ENCODE assay signal across 8 cellular contexts in the genomic region with DNA sequence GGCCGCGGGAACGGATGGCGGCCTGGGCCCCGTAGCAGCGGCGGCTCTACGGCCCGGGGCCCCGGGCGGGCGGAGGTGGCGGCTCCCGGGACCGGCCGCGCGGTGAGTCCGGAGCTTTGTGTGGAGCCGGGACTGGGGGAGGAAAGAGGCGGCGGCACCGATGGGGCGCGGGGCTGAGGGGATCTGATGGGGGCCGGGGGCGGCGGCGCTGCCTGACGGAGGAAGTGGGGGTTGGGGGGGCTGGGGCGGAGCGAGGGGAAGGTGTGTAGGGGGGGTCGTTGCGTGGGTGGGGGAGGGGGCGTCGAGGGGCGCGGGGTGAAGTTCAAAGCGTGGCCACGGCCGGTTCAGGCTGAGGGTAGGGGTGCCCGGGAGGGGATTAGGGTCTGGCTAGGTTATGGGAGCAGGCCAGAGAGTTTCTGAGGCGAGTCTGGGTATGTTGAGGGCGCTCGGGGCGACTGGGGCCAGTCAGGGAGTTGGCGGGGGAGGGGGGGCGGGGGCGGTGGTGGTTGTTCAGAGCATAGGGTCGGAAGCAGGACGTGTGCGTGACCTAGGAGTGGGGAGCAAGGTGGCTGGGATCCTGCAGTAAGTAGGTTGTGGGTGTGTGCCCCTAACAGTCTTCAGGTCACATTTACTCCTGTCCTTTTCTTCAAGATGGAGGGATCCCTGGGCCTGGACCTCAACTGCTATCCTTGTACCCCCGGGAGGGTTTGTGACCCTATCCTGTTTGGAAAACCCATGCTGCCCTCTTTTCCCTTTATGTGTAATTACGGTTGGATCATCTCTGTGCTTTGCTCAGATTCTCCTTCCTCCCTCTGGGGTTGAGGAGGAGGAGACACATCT. TPM values are rescaled to one million over a fixed set of nuclear protein-coding genes. Genes with fewer than 3 reads are reported as not detected.
A peak's percentile ranks its signal among the peaks of the same experiment; 100 is the strongest.
DNase-seq lines count a peak whose midpoint lies in the region; ATAC-seq, FAIRE-seq and TF ChIP-seq lines count a peak whose summit lies in the region.

No MANE protein-coding gene starts in this region.

- intact Hi-C loops in endothelial cell of umbilical vein (cut with micrococcal nuclease), result loop anchor here (1.0 to 5.0 kb wide), 3 partner anchors 17 to 76 kb away; no protein-coding TSS in a partner anchor

- peak overlapping the region; percentile 91 for H3K4me2 ChIP-seq in endothelial cell of umbilical vein (ENCODE audit: insufficient read depth, low read length)

- TF ChIP-seq CTCF in endothelial cell of umbilical vein (IDR thresholded peaks at IDR 0.05; ENCODE audit: extremely low read depth in 1 of 2, insufficient read depth in 1 of 2, low read depth in 1 of 2, low read length in 2 of 2) (no peak), mesothelial cell of epicardium (IDR thresholded peaks at IDR 0.05; ENCODE audit: unreplicated experiment) (no peak)

- DNase-seq in COLO668 (lab: John Stamatoyannopoulos, UW; ENCODE audit: unreplicated experiment) (peak; percentile 43), H4 (ENCODE audit: low spot score) (peak; percentile 71), NCI-H748 treated with DMSO at 0.1 percent for 48 hours (lab: John Stamatoyannopoulos, UW) (peak; percentile 45), endothelial cell of umbilical vein (ENCODE audit: low read depth, low spot score) (peak; percentile 75), mesothelial cell of epicardium (ENCODE audit: low spot score in 2 of 2, unreplicated experiment in 2 of 2) (peak; percentile 18 to 42)
- peak; percentile 56 for DNase-seq in activated CD8-positive, alpha-beta memory T cell treated with anti-CD3 and anti-CD28 coated beads, Interleukin-2, amount 10 ng/mL, durations not matched to agents 7 days and 5 days
- DNase-seq in stimulated activated naive CD4-positive, alpha-beta T cell treated with Interleukin-2 at 50 U/mL for 16 hours (lab: John Stamatoyannopoulos, UW), result peak; percentile 42

- peaks cover 48% of the 10 kb centered on the region for H3K4me1 Mint-ChIP-seq in activated CD8-positive, alpha-beta memory T cell treated with anti-CD3 and anti-CD28 coated beads, Interleukin-2, amount 10 ng/mL, durations not matched to agents 7 days and 5 days
- peaks cover 76% of the 10 kb centered on the region for H3K4me1 Mint-ChIP-seq in mesothelial cell of epicardium

- no peaks in the 10 kb centered on the region for H3K9me3 Mint-ChIP-seq in activated CD8-positive, alpha-beta memory T cell treated with anti-CD3 and anti-CD28 coated beads, Interleukin-2, amount 10 ng/mL, durations not matched to agents 7 days and 5 days (ENCODE audit: low read depth)
- H3K9me3 Mint-ChIP-seq in mesothelial cell of epicardium, result no peaks in the 10 kb centered on the region

- peak overlapping the region; percentile 64 for H3K9ac ChIP-seq in endothelial cell of umbilical vein (replicated peaks; ENCODE audit: extremely low read depth, insufficient read depth, low read length)

- peak overlapping the region; percentile 59 for H3K27ac ChIP-seq in endothelial cell of umbilical vein (ENCODE audit: insufficient read depth, low read depth, low read length)

- H3K4me3 ChIP-seq in endothelial cell of umbilical vein (replicated peaks in 1 of 3; ENCODE audit: insufficient read depth in 1 of 3, low read depth in 1 of 3, low read length in 3 of 3), result peak overlapping the region; percentile 61 to 93 (median 80)

- H3K4me1 ChIP-seq in endothelial cell of umbilical vein (ENCODE audit: control insufficient read depth, extremely low read depth, insufficient read depth, low read length), result peaks cover 21% of the 10 kb centered on the region

- dilution Hi-C loops in endothelial cell of umbilical vein (cut with MboI; ENCODE audit: extremely low pct_ligation_motif_present, low sequenced_read_pairs), result no loop called here

- peaks cover 50% of the 10 kb centered on the region for H3K79me2 ChIP-seq in endothelial cell of umbilical vein (ENCODE audit: control insufficient read depth, insufficient read depth, low read length)

- CTCF ChIA-PET in activated CD8-positive, alpha-beta memory T cell treated with anti-CD3 and anti-CD28 coated beads, Interleukin-2, amount 10 ng/mL, durations not matched to agents 7 days and 5 days (lab: Charles Lee), result interaction anchor here (0.7 to 1.4 kb wide), 3 partner anchors 30 to 267 kb away, joined by 3 to 6 read pairs (median 3); no protein-coding TSS in a partner anchor
- CTCF ChIA-PET in endothelial cell of umbilical vein (lab: Charles Lee), result interaction anchor here (0.7 to 3.3 kb wide), 10 partner anchors 9 to 267 kb away, joined by 3 to 16 read pairs (median 5); no protein-coding TSS in a partner anchor

- no peak for TF ChIP-seq POLR2A in endothelial cell of umbilical vein (IDR thresholded peaks at IDR 0.05; ENCODE audit: low read depth, low read length)

- no peaks in the 10 kb centered on the region for H3K9me1 ChIP-seq in endothelial cell of umbilical vein (replicated peaks; ENCODE audit: control insufficient read depth, extremely low read depth, insufficient read depth, low read length)

- POLR2A ChIA-PET in endothelial cell of umbilical vein (lab: Charles Lee), result interaction anchor here (1.0 kb wide), 1 partner anchor 31 kb away, joined by 3 read pairs; no protein-coding TSS in a partner anchor

- no peaks in the 10 kb centered on the region for H3K27me3 ChIP-seq in endothelial cell of umbilical vein (ENCODE audit: control insufficient read depth in 2 of 2, insufficient read depth in 2 of 2, low read length in 2 of 2)

- ATAC-seq in activated CD8-positive, alpha-beta memory T cell treated with anti-CD3 and anti-CD28 coated beads, Interleukin-2, amount 10 ng/mL, durations not matched to agents 7 days and 5 days, result peak; percentile 48
- ATAC-seq in GM19035 (IDR thresholded peaks at IDR 0.05; ENCODE audit: unreplicated experiment), result no peak

- no TSS peak for BruUV-seq in endothelial cell of umbilical vein (replicated peaks; lab: Mats Ljungman, UMichigan)

- peaks cover 0 to 3% of the 10 kb centered on the region in 2 experiments for H3K36me3 ChIP-seq in endothelial cell of umbilical vein (ENCODE audit: control insufficient read depth in 2 of 2, extremely low read depth in 1 of 2, insufficient read depth in 2 of 2, low read length in 2 of 2)

- peaks cover 2% of the 10 kb centered on the region for H4K20me1 ChIP-seq in endothelial cell of umbilical vein (replicated peaks; ENCODE audit: control insufficient read depth, extremely low read depth, insufficient read depth, low read length)

- H3K9me3 ChIP-seq in endothelial cell of umbilical vein (replicated peaks; ENCODE audit: control insufficient read depth, insufficient read depth, low read length), result no peaks in the 10 kb centered on the region

- peak overlapping the region; percentile 82 for H3K4me3 Mint-ChIP-seq in activated CD8-positive, alpha-beta memory T cell treated with anti-CD3 and anti-CD28 coated beads, Interleukin-2, amount 10 ng/mL, durations not matched to agents 7 days and 5 days
- peak overlapping the region; percentile 76 for H3K4me3 Mint-ChIP-seq in mesothelial cell of epicardium

- no peaks in the 10 kb centered on the region for H3K27me3 Mint-ChIP-seq in activated CD8-positive, alpha-beta memory T cell treated with anti-CD3 and anti-CD28 coated beads, Interleukin-2, amount 10 ng/mL, durations not matched to agents 7 days and 5 days
- no peaks in the 10 kb centered on the region for H3K27me3 Mint-ChIP-seq in mesothelial cell of epicardium (ENCODE audit: low read depth)

- peak overlapping the region; percentile 89 for H3K27ac Mint-ChIP-seq in activated CD8-positive, alpha-beta memory T cell treated with anti-CD3 and anti-CD28 coated beads, Interleukin-2, amount 10 ng/mL, durations not matched to agents 7 days and 5 days
- peak overlapping the region; percentile 91 for H3K27ac Mint-ChIP-seq in mesothelial cell of epicardium

- H2AFZ ChIP-seq in endothelial cell of umbilical vein (ENCODE audit: low read depth, low read length), result peak overlapping the region; percentile 36

- no peak for FAIRE-seq in endothelial cell of umbilical vein (lab: Jason Lieb, UNC)

- peaks cover 8% of the 10 kb centered on the region for H3K36me3 Mint-ChIP-seq in activated CD8-positive, alpha-beta memory T cell treated with anti-CD3 and anti-CD28 coated beads, Interleukin-2, amount 10 ng/mL, durations not matched to agents 7 days and 5 days
- H3K36me3 Mint-ChIP-seq in mesothelial cell of epicardium, result peaks cover 1% of the 10 kb centered on the region

TF ChIP-seq in endothelial cell of umbilical vein, 7 proteins besides CTCF, POLR2A, EP300 and RAD21:
- TF ChIP-seq MYC (IDR thresholded peaks at IDR 0.05; ENCODE audit: low read depth, low read length) (no peak), GATA2 (IDR thresholded peaks at IDR 0.05; ENCODE audit: insufficient read depth, insufficient read length, low read depth, low read length) (no peak), JUN (IDR thresholded peaks at IDR 0.05; ENCODE audit: borderline replicate concordance, insufficient read depth, insufficient read length, low read depth) (no peak), POLR2AphosphoS5 (IDR thresholded peaks at IDR 0.05; ENCODE audit: insufficient read depth, low read depth, low read length) (no peak), FOS (IDR thresholded peaks at IDR 0.05; ENCODE audit: borderline replicate concordance, insufficient read depth, low read length) (no peak), MAX (IDR thresholded peaks at IDR 0.05; ENCODE audit: insufficient read depth, insufficient read length) (no peak), EZH2 (IDR thresholded peaks at IDR 0.05; ENCODE audit: borderline replicate concordance, low read depth, low read length, severe bottlenecking) (no peak)

RNA-seq across cellular contexts. Expression of gene ZNF609, which starts 0.6 kb away (rescaled TPM):
- 9.0 and 11.0 TPM in 2 replicates for total RNA-seq in H4 (2014; rRNA removed; shearing (Covaris generic))
- total RNA-seq in activated CD8-positive, alpha-beta memory T cell treated with anti-CD3 and anti-CD28 coated beads, Interleukin-2, amount 10 ng/mL, durations not matched to agents 7 days and 5 days, result 10 to 100 TPM; 36.8 to 47.5 TPM
- total RNA-seq in endothelial cell of umbilical vein, result 49.6 and 52.8 TPM in 2 replicates
- 15.9 and 18.2 TPM in 2 replicates for polyA plus RNA-seq in endothelial cell of umbilical vein
- 21.3 and 23.1 TPM in 2 replicates for polyA plus RNA-seq in endothelial cell of umbilical vein (2011; cell fraction: cytosol; rRNA removed)
- polyA plus RNA-seq in endothelial cell of umbilical vein (2011; cell fraction: nucleus; rRNA removed), result 34.8 and 35.1 TPM in 2 replicates
- 23.2 and 26.3 TPM in 2 replicates for polyA plus RNA-seq in endothelial cell of umbilical vein (2012)
- 134 and 139 TPM in 2 replicates for polyA minus RNA-seq in endothelial cell of umbilical vein
- polyA minus RNA-seq in endothelial cell of umbilical vein (2011; cell fraction: cytosol; rRNA and poly(A)+ RNA removed), result 12.7 TPM
- polyA minus RNA-seq in endothelial cell of umbilical vein (2011; cell fraction: nucleus; rRNA and poly(A)+ RNA removed), result 38.6 and 49.6 TPM in 2 replicates
- 75.4 to 77.1 TPM (median 76.0 TPM) in 3 replicates for total RNA-seq in mesothelial cell of epicardium
